8 cellular contexts compared by ENCODE assay signal in the genomic region with DNA sequence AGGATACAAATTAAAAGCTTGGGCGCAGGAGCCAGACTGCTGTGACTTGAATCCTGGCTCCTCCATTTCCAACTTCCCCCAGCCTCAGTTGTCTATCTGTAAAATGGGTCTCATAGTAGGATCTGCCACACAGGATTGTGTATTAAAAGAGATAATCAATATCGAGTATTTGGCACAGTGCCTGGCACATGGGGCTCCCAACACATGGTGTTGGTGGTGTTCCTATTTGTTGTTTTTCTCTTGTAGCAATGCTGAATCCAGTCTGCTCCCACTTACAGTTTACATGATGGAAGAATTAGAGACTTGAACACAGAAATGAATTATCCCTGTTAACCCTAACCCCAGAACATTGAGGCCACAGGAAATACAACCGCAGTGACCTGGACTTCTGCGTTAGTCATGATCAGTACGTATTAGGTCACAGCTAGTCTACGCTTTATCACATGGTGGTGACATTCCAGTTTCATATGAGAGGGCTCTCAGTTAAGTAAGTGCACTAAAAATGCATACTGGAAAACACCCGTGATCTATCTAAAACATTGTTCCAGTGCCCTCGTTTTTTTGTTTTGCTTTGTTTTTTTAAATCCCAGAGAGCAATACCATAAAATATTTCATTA.
DNase-seq lines count a peak whose midpoint lies in the region; ATAC-seq lines count a peak whose summit lies in the region.

No MANE protein-coding gene starts in this region.

- no peaks in the 10 kb centered on the region for H3K9me3 ChIP-seq in aorta (ENCODE audit: control insufficient read depth, low read length)

- DNase-seq in stimulated activated CD4-positive, alpha-beta T cell treated with anti-CD3 and anti-CD28 coated beads, Interleukin-4, amount 100 ng/mL, for 24 hours, result peak; percentile 8
- no peak for DNase-seq in stimulated activated CD4-positive, alpha-beta T cell treated with anti-CD3 and anti-CD28 coated beads, Interleukin-4, amount 100 ng/mL, for 1 hour
- DNase-seq in astrocyte of the hippocampus (ENCODE audit: low read depth, low spot score) (peak; percentile 80), left lobe of liver (ENCODE audit: low spot score) (peak; percentile 43), aorta (no peak), NCI-H748 treated with DMSO at 0.1 percent for 48 hours (lab: John Stamatoyannopoulos, UW) (no peak)
- no peak for DNase-seq in central memory CD4-positive, alpha-beta T cell

- H3K36me3 ChIP-seq in aorta (ENCODE audit: control insufficient read depth in 1 of 2, insufficient read depth in 2 of 2, low read length in 1 of 2), result no peaks in the 10 kb centered on the region

- H3K27me3 ChIP-seq in aorta (ENCODE audit: control insufficient read depth in 1 of 2, insufficient read depth in 2 of 2, low read length in 1 of 2), result no peaks in the 10 kb centered on the region

- H3K4me1 ChIP-seq in aorta (ENCODE audit: control insufficient read depth in 1 of 2, insufficient read depth in 2 of 2, low read length in 2 of 2), result peaks cover 0 to 13% of the 10 kb centered on the region in 2 donors

- 24 to 29% methylated on average over 8 of the region's 8 CpGs for WGBS in aorta, 2 donors

- H3K27ac ChIP-seq in aorta (ENCODE audit: low read depth in 1 of 2, low read length in 2 of 2), result peak overlapping the region; percentile 31 to 60

- no peak overlapping the region for H3K4me3 ChIP-seq in aorta (ENCODE audit: low read length in 2 of 2)

- intact Hi-C loops in aorta (cut with DNase I), result no loop called here

- ATAC-seq in left lobe of liver (no peak), aorta (ENCODE audit: low FRiP score) (no peak), GM21737 (IDR thresholded peaks at IDR 0.05; ENCODE audit: unreplicated experiment) (no peak)

Comparison
In these comparisons a context has a peak if more than half of its experiments do, and no peak if none do; other contexts are left out.
1. DNase-seq: peak in stimulated activated CD4-positive, alpha-beta T cell treated with anti-CD3 and anti-CD28 coated beads, Interleukin-4, amount 100 ng/mL, for 24 hours (single experiment), astrocyte of the hippocampus (single experiment) and left lobe of liver (single experiment); none in stimulated activated CD4-positive, alpha-beta T cell treated with anti-CD3 and anti-CD28 coated beads, Interleukin-4, amount 100 ng/mL, for 1 hour (single experiment), aorta (0 of 2), NCI-H748 treated with DMSO at 0.1 percent for 48 hours (single experiment) and central memory CD4-positive, alpha-beta T cell (single experiment).